1 cellular context compared by ENCODE assay signal in genomic region chr5:61332891-61333350, GRCh38.
TF ChIP-seq lines count a peak whose summit lies in the region.

No MANE protein-coding gene starts in this region.

TF ChIP-seq in K562, 482 proteins besides CTCF, POLR2A, EP300 and RAD21 (continued from another document):
- TF ChIP-seq, protein P1, sequence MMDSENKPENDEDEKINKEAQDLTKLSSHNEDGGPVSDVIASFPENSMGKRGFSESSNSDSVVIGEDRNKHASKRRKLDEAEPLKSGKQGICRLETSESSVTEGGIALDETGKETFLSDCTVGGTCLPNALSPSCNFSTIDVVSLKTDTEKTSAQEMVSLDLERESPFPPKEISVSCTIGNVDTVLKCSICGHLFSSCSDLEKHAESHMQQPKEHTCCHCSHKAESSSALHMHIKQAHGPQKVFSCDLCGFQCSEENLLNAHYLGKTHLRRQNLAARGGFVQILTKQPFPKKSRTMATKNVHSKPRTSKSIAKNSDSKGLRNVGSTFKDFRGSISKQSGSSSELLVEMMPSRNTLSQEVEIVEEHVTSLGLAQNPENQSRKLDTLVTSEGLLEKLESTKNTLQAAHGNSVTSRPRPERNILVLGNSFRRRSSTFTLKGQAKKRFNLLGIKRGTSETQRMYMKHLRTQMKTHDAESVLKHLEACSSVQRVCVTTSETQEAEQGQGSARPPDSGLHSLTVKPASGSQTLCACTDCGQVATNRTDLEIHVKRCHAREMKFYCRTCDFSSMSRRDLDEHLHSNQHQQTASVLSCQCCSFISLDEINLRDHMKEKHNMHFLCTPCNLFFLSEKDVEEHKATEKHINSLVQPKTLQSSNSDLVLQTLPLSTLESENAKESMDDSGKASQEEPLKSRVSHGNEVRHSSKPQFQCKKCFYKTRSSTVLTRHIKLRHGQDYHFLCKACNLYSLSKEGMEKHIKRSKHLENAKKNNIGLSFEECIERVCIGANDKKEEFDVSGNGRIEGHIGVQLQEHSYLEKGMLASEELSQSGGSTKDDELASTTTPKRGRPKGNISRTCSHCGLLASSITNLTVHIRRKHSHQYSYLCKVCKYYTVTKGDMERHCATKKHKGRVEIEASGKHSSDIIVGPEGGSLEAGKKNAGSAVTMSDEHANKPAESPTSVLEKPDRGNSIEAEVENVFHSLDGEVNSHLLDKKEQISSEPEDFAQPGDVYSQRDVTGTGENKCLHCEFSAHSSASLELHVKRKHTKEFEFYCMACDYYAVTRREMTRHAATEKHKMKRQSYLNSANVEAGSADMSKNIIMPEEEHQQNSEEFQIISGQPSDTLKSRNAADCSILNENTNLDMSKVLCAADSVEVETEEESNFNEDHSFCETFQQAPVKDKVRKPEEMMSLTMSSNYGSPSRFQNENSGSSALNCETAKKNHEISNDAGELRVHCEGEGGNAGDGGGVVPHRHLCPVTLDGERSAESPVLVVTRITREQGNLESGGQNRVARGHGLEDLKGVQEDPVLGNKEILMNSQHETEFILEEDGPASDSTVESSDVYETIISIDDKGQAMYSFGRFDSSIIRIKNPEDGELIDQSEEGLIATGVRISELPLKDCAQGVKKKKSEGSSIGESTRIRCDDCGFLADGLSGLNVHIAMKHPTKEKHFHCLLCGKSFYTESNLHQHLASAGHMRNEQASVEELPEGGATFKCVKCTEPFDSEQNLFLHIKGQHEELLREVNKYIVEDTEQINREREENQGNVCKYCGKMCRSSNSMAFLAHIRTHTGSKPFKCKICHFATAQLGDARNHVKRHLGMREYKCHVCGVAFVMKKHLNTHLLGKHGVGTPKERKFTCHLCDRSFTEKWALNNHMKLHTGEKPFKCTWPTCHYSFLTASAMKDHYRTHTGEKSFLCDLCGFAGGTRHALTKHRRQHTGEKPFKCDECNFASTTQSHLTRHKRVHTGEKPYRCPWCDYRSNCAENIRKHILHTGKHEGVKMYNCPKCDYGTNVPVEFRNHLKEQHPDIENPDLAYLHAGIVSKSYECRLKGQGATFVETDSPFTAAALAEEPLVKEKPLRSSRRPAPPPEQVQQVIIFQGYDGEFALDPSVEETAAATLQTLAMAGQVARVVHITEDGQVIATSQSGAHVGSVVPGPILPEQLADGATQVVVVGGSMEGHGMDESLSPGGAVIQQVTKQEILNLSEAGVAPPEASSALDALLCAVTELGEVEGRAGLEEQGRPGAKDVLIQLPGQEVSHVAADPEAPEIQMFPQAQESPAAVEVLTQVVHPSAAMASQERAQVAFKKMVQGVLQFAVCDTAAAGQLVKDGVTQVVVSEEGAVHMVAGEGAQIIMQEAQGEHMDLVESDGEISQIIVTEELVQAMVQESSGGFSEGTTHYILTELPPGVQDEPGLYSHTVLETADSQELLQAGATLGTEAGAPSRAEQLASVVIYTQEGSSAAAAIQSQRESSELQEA (IDR thresholded peaks at IDR 0.05; ENCODE audit: low read depth): no peak
- TF ChIP-seq NCOA6 (IDR thresholded peaks at IDR 0.05): peak; percentile 67; the same call in 1 of the 2 replicates
- peak; percentile 88 for TF ChIP-seq ZSCAN29 (IDR thresholded peaks at IDR 0.05)
- peak; percentile 61 for TF ChIP-seq ZNF263 (CRISPR knock-in tag; IDR thresholded peaks at IDR 0.05; ENCODE audit: borderline replicate concordance)
- TF ChIP-seq POLR2G (IDR thresholded peaks at IDR 0.05; ENCODE audit: low read depth, low read length): peak; percentile 25; the same call in 1 of the 2 replicates
- no peak for TF ChIP-seq ZNF449 (CRISPR knock-in tag; IDR thresholded peaks at IDR 0.05)
- 0 out of 2 replicates have a peak, but pooled peaks have one; percentile 26 for TF ChIP-seq EGR1 (conservative IDR thresholded peaks at IDR 0.05)
- 0 out of 2 replicates have a peak, but pooled peaks have one; percentile 4 for TF ChIP-seq NFIC (IDR thresholded peaks at IDR 0.05)
- no peak for TF ChIP-seq ZNF431 (CRISPR knock-in tag; IDR thresholded peaks at IDR 0.05)
- TF ChIP-seq KDM2B (CRISPR knock-in tag; IDR thresholded peaks at IDR 0.05): 0 out of 2 replicates have a peak, but pooled peaks have one; percentile 42
- TF ChIP-seq, protein P2, sequence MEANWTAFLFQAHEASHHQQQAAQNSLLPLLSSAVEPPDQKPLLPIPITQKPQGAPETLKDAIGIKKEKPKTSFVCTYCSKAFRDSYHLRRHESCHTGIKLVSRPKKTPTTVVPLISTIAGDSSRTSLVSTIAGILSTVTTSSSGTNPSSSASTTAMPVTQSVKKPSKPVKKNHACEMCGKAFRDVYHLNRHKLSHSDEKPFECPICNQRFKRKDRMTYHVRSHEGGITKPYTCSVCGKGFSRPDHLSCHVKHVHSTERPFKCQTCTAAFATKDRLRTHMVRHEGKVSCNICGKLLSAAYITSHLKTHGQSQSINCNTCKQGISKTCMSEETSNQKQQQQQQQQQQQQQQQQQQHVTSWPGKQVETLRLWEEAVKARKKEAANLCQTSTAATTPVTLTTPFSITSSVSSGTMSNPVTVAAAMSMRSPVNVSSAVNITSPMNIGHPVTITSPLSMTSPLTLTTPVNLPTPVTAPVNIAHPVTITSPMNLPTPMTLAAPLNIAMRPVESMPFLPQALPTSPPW (CRISPR knock-in tag; IDR thresholded peaks at IDR 0.05): peak; percentile 51; the same call in 1 of the 2 replicates
- TF ChIP-seq BRD9 (IDR thresholded peaks at IDR 0.05; ENCODE audit: low read depth, partially characterized antibody): no peak
- peak; percentile 31; the same call in 1 of the 2 replicates for TF ChIP-seq ZBTB7A (IDR thresholded peaks at IDR 0.05; ENCODE audit: borderline replicate concordance, control insufficient read depth, low read depth, low read length)
- no peak for TF ChIP-seq SNRNP70 (optimal IDR thresholded peaks at IDR 0.05; ENCODE audit: low read depth, low read length)
